In genomic region chr4:74398894-74399589, GRCh38 we compare ENCODE assay signal across 7 cellular contexts. TPM values are rescaled to one million over a fixed set of nuclear protein-coding genes. Genes with fewer than 3 reads are reported as not detected.
DNase-seq lines count a peak whose midpoint lies in the region; ATAC-seq and TF ChIP-seq lines count a peak whose summit lies in the region.
"Not testable (repeated sequence)": the region's sequence is repeated elsewhere in the genome, so short reads cannot be mapped to it uniquely, and the experiment has no call there.

No MANE protein-coding gene starts in this region.

- ATAC-seq in CD8-positive, alpha-beta T cell; WTC11; natural killer cell: not testable (repeated sequence)

- not testable (repeated sequence) for H3K9me3 ChIP-seq in CD8-positive, alpha-beta T cell (ENCODE audit: low read length); OCI-LY7 (ENCODE audit: low read length)

- not testable (repeated sequence) for H3K79me2 ChIP-seq in OCI-LY7 (ENCODE audit: insufficient read depth, low read depth, low read length)

- H3K36me3 Mint-ChIP-seq in CD8-positive, alpha-beta T cell; WTC11; activated naive CD8-positive, alpha-beta T cell treated with anti-CD3 and anti-CD28 coated beads for 36 hours; immature natural killer cell; natural killer cell: not testable (repeated sequence)

- H3K4me1 ChIP-seq in CD8-positive, alpha-beta T cell (ENCODE audit: insufficient read depth, low read length); OCI-LY7 (ENCODE audit: insufficient read depth, low read length, poor library complexity, severe bottlenecking): not testable (repeated sequence)

- H3K4me2 ChIP-seq in OCI-LY7 (ENCODE audit: low read length), result not testable (repeated sequence)

- H3K4me3 ChIP-seq in CD8-positive, alpha-beta T cell (ENCODE audit: low read depth, low read length); OCI-LY7 (ENCODE audit: low read depth, low read length, poor library complexity, severe bottlenecking): not testable (repeated sequence)

- peak overlapping the region; percentile 91 for H3K4me3 Mint-ChIP-seq in CD8-positive, alpha-beta T cell
- H3K4me3 Mint-ChIP-seq in WTC11, result not testable (repeated sequence)
- H3K4me3 Mint-ChIP-seq in activated naive CD8-positive, alpha-beta T cell treated with anti-CD3 and anti-CD28 coated beads for 36 hours, result peak overlapping the region; percentile 98
- H3K4me3 Mint-ChIP-seq in immature natural killer cell, result peak overlapping the region; percentile 98 to 99 (median 98)
- peak overlapping the region; percentile 100 for H3K4me3 Mint-ChIP-seq in natural killer cell

- H4K20me1 ChIP-seq in OCI-LY7 (ENCODE audit: insufficient read depth, low read length), result not testable (repeated sequence)

- H3K4me1 Mint-ChIP-seq in CD8-positive, alpha-beta T cell (ENCODE audit: low read depth); WTC11; natural killer cell: not testable (repeated sequence)
- peaks cover 10% of the 10 kb centered on the region for H3K4me1 Mint-ChIP-seq in activated naive CD8-positive, alpha-beta T cell treated with anti-CD3 and anti-CD28 coated beads for 36 hours
- peaks cover 9 to 16% of the 10 kb centered on the region in 2 donors for H3K4me1 Mint-ChIP-seq in immature natural killer cell

- H3K9me3 Mint-ChIP-seq in CD8-positive, alpha-beta T cell; WTC11; activated naive CD8-positive, alpha-beta T cell treated with anti-CD3 and anti-CD28 coated beads for 36 hours; immature natural killer cell; natural killer cell: not testable (repeated sequence)

- not testable (repeated sequence) for H3K27me3 Mint-ChIP-seq in CD8-positive, alpha-beta T cell (ENCODE audit: low read depth); WTC11 (ENCODE audit: low read depth); activated naive CD8-positive, alpha-beta T cell treated with anti-CD3 and anti-CD28 coated beads for 36 hours; immature natural killer cell (ENCODE audit: low read depth in 3 of 3); natural killer cell (ENCODE audit: low read depth in 2 of 2)

- CTCF ChIA-PET in CD8-positive, alpha-beta T cell (lab: Charles Lee), result interaction anchor here (0.8 to 1.0 kb wide), 2 partner anchors 46 to 132 kb away, joined by 3 read pairs; partner anchors contain the start of gene AREG
- CTCF ChIA-PET in OCI-LY7 (lab: Charles Lee; ENCODE audit: unreplicated experiment), result not testable (repeated sequence)
- CTCF ChIA-PET in WTC11 (lab: Charles Lee), result interaction anchor here (1.0 to 1.5 kb wide), 2 partner anchors 11 to 272 kb away, joined by 3 to 5 read pairs; no protein-coding TSS in a partner anchor

- intact Hi-C loops in CD8-positive, alpha-beta T cell (cut with DNase I, micrococcal nuclease), result loop anchor here (1.0 to 2.0 kb wide), 2 partner anchors 46 kb away; partner anchors contain the start of gene AREG (in 2 of the 2)
- intact Hi-C loops in OCI-LY7 (cut with micrococcal nuclease; ENCODE audit: unreplicated experiment), result not testable (repeated sequence)
- intact Hi-C loops in natural killer cell (cut with micrococcal nuclease), result loop anchor here (1.0 kb wide), 1 partner anchor 46 kb away; the partner anchor contains the start of gene AREG

- POLR2A ChIA-PET in CD8-positive, alpha-beta T cell (lab: Charles Lee), result interaction anchor here (0.6 to 2.0 kb wide), 5 partner anchors 12 to 55 kb away, joined by 3 to 7 read pairs (median 4); partner anchors contain the start of gene AREG
- POLR2A ChIA-PET in OCI-LY7 (lab: Charles Lee); WTC11 (lab: Charles Lee): not testable (repeated sequence)

- not testable (repeated sequence) for H3K9me2 ChIP-seq in OCI-LY7 (ENCODE audit: insufficient read depth, low read length)

- TF ChIP-seq CTCF in CD8-positive, alpha-beta T cell (IDR thresholded peaks at IDR 0.05); OCI-LY7 (conservative IDR thresholded peaks at IDR 0.05; ENCODE audit: low read length); WTC11 (IDR thresholded peaks at IDR 0.05); natural killer cell (IDR thresholded peaks at IDR 0.05): not testable (repeated sequence)

- peak overlapping the region; percentile 71; the same call in 1 of the 2 replicates for H2AFZ ChIP-seq in OCI-LY7 (ENCODE audit: low read length)

- H3K27me3 ChIP-seq in CD8-positive, alpha-beta T cell (ENCODE audit: insufficient read depth, low read length), result not testable (repeated sequence)

- peak overlapping the region; percentile 95 for H3K27ac Mint-ChIP-seq in CD8-positive, alpha-beta T cell
- H3K27ac Mint-ChIP-seq in WTC11; activated naive CD8-positive, alpha-beta T cell treated with anti-CD3 and anti-CD28 coated beads for 36 hours: not testable (repeated sequence)
- H3K27ac Mint-ChIP-seq in immature natural killer cell (peak overlapping the region; percentile 96 to 99 (median 98)), natural killer cell (peak overlapping the region; percentile 98 to 99)

- not testable (repeated sequence) for H3K36me3 ChIP-seq in CD8-positive, alpha-beta T cell (ENCODE audit: insufficient read depth, low read length); OCI-LY7 (ENCODE audit: insufficient read depth, low read length)

- BruUV-seq in OCI-LY7 (replicated peaks; lab: Mats Ljungman, UMichigan), result not testable (repeated sequence)

- not testable (repeated sequence) for H3K27ac ChIP-seq in CD8-positive, alpha-beta T cell (ENCODE audit: low read depth, low read length); OCI-LY7 (ENCODE audit: low read depth, low read length, poor library complexity, severe bottlenecking)

- peak in 1 of 7 experiments; percentile 1 for DNase-seq in CD8-positive, alpha-beta T cell
- not testable (repeated sequence) for DNase-seq in OCI-LY7 (ENCODE audit: low spot score); activated naive CD8-positive, alpha-beta T cell treated with anti-CD3 and anti-CD28 coated beads for 36 hours; immature natural killer cell; natural killer cell
- DNase-seq in WTC11 (ENCODE audit: low spot score), result peak; percentile 18
- DNase-seq in activated CD8-positive, alpha-beta memory T cell treated with anti-CD3 and anti-CD28 coated beads, Interleukin-2, amount 50 U/mL, for 4 hours, result peak; percentile 15

RNA-seq across cellular contexts. Expression of gene EREG, which starts 34.1 kb away (rescaled TPM):
- total RNA-seq in CD8-positive, alpha-beta T cell, result under 1 TPM; 0.25 to 0.35 TPM
- total RNA-seq in OCI-LY7 (2014; rRNA removed; shearing (Covaris generic)), result not detected in 2 replicates
- not detected in 2 replicates for total RNA-seq in OCI-LY7 (2022)
- total RNA-seq in WTC11 (2021), result 0.05 to 0.23 TPM (median 0.09 TPM) in 3 replicates
- not detected for total RNA-seq in activated naive CD8-positive, alpha-beta T cell treated with anti-CD3 and anti-CD28 coated beads for 36 hours
- not detected for polyA plus RNA-seq in immature natural killer cell
- 10 to 100 TPM in 1 of 3 donors, 1 to 10 TPM in 2; 2.3 to 23.3 (median 6.4) TPM for total RNA-seq in natural killer cell

RNA-seq across cellular contexts. Expression of gene AREG, which starts 45.9 kb away (rescaled TPM):
- 10 to 100 TPM; 52.8 to 53.2 TPM for total RNA-seq in CD8-positive, alpha-beta T cell
- total RNA-seq in OCI-LY7 (2014; rRNA removed; shearing (Covaris generic)), result not detected in 2 replicates
- not detected in 2 replicates for total RNA-seq in OCI-LY7 (2022)
- 0.14 to 0.33 TPM (median 0.32 TPM) in 3 replicates for total RNA-seq in WTC11 (2021)
- under 1 TPM in 1 of 2 experiments, not detected in 1; 0.28 TPM for total RNA-seq in activated naive CD8-positive, alpha-beta T cell treated with anti-CD3 and anti-CD28 coated beads for 36 hours
- polyA plus RNA-seq in immature natural killer cell, result 10 to 100 TPM; 17.7 to 38.8 (median 28.8) TPM
- total RNA-seq in natural killer cell, result 10 to 100 TPM; 11.3 to 47.2 (median 38.2) TPM
